In the genomic region with DNA sequence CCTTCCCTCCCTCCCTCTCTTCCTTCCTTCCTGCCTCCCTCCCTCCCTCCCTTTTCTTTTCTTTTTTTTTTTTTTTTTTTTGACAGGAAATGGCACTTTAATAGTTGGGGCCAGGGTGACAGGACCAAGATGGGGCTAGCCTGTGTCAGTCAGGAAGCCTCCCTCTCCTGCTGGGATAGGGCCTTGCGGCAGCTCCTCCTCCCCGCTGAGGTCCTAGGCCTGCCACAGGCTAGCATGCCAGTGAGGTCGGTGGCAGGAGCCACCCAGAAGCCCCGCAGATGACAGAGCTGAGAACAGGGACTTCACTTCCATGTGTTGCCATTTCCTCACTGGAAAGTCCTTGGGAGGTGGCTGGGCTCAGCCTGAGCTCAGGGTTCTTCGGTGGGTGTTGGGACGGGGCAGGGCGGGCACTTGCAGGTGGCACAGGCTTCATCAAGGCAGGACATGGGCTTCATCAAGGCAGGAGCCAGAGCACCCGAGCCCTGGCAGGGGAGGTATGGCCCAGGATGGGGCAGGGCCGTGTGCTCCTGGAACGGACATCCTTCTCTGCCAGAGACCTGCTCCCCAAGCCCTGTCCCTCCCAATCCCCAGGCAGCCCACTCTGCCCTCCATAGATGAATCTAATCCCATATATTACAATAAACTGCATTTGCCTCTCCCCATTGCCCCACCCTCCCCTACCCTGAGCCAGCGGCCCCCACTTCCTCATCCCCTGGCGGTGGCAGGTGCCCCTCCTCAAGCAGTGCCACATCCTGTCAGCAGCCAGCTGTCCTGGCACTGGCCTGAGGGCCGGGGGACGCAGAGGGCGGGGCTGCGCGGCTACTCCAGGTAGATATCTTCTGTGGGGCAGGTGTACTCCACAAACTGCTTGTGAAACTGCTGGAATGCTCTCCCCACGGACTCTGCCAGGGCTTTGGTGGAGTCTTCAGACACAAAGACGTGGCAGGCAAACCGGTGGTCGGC, we compare ENCODE assay signal across 7 cellular contexts.
A peak's percentile ranks its signal among the peaks of the same experiment; 100 is the strongest.
DNase-seq lines count a peak whose midpoint lies in the region; ATAC-seq and TF ChIP-seq lines count a peak whose summit lies in the region.
"Not testable (repeated sequence)": the region's sequence is repeated elsewhere in the genome, so short reads cannot be mapped to it uniquely, and the experiment has no call there.

No MANE protein-coding gene starts in this region.

- H3K27ac Mint-ChIP-seq in activated CD8-positive, alpha-beta T cell treated with anti-CD3 and anti-CD28 coated beads, Interleukin-2, amount 10 ng/mL, durations not matched to agents 7 days and 5 days, result peak overlapping the region; percentile 49
- H3K27ac Mint-ChIP-seq in activated naive CD8-positive, alpha-beta T cell treated with anti-CD3 and anti-CD28 coated beads, Interleukin-2, amount 10 ng/mL, durations not matched to agents 7 days and 5 days, result peak overlapping the region; percentile 73
- not testable (repeated sequence) for H3K27ac Mint-ChIP-seq in memory B cell; stimulated activated memory B cell treated with anti-CD40 and anti-IgM and Interleukin-4, amounts not matched to agents 10 μg/mL and 1 μg/mL and 100 μg/mL, for 72 hours

- WGBS in heart left ventricle, 4 donors, result 33 to 64% (median 61%) methylated on average over 4 to 13 of the region's 21 CpGs

- intact Hi-C loops in Panc1 (cut with micrococcal nuclease; ENCODE audit: unreplicated experiment); heart left ventricle (cut with DNase I): not testable (repeated sequence)

- not testable (repeated sequence) for H3K27me3 ChIP-seq in Panc1 (ENCODE audit: control insufficient read depth, insufficient read depth, low read length); heart left ventricle

- not testable (repeated sequence) for H3K4me3 Mint-ChIP-seq in activated CD8-positive, alpha-beta T cell treated with anti-CD3 and anti-CD28 coated beads, Interleukin-2, amount 10 ng/mL, durations not matched to agents 7 days and 5 days; activated naive CD8-positive, alpha-beta T cell treated with anti-CD3 and anti-CD28 coated beads, Interleukin-2, amount 10 ng/mL, durations not matched to agents 7 days and 5 days; memory B cell; stimulated activated memory B cell treated with anti-CD40 and anti-IgM and Interleukin-4, amounts not matched to agents 10 μg/mL and 1 μg/mL and 100 μg/mL, for 72 hours

- not testable (repeated sequence) for H3K27ac ChIP-seq in Panc1 (ENCODE audit: low read length); heart left ventricle

- H3K36me3 ChIP-seq in Panc1 (ENCODE audit: control insufficient read depth, insufficient read depth, low read length); heart left ventricle: not testable (repeated sequence)

- H3K9me3 ChIP-seq in Panc1 (ENCODE audit: control insufficient read depth, insufficient read depth, low read depth, low read length); heart left ventricle: not testable (repeated sequence)

- TF ChIP-seq CTCF in Panc1 (IDR thresholded peaks at IDR 0.05); heart left ventricle (IDR thresholded peaks at IDR 0.05): not testable (repeated sequence)

- POLR2A ChIA-PET in Panc1 (lab: Charles Lee); activated CD8-positive, alpha-beta T cell treated with anti-CD3 and anti-CD28 coated beads, Interleukin-2, amount 10 ng/mL, durations not matched to agents 7 days and 5 days (lab: Charles Lee); activated naive CD8-positive, alpha-beta T cell treated with anti-CD3 and anti-CD28 coated beads, Interleukin-2, amount 10 ng/mL, durations not matched to agents 7 days and 5 days (lab: Charles Lee): not testable (repeated sequence)

- ATAC-seq in Panc1, result peak; percentile 87
- peak; percentile 67 for ATAC-seq in activated CD8-positive, alpha-beta T cell treated with anti-CD3 and anti-CD28 coated beads, Interleukin-2, amount 10 ng/mL, durations not matched to agents 7 days and 5 days
- ATAC-seq in activated naive CD8-positive, alpha-beta T cell treated with anti-CD3 and anti-CD28 coated beads, Interleukin-2, amount 10 ng/mL, durations not matched to agents 7 days and 5 days (ENCODE audit: low read depth), result peak; percentile 80
- peak in 3 of 4 donors; percentile 38 to 51 (median 45) for ATAC-seq in heart left ventricle
- peak; percentile 86 for ATAC-seq in memory B cell (ENCODE audit: low read depth)
- ATAC-seq in stimulated activated memory B cell treated with anti-CD40 and anti-IgM and Interleukin-4, amounts not matched to agents 10 μg/mL and 1 μg/mL and 100 μg/mL, for 72 hours, result peak; percentile 74

- not testable (repeated sequence) for TF ChIP-seq POLR2A in heart left ventricle (IDR thresholded peaks at IDR 0.05)

- not testable (repeated sequence) for H3K4me1 ChIP-seq in Panc1 (ENCODE audit: control insufficient read depth, insufficient read depth, low read length); heart left ventricle

- not testable (repeated sequence) for H3K4me1 Mint-ChIP-seq in activated CD8-positive, alpha-beta T cell treated with anti-CD3 and anti-CD28 coated beads, Interleukin-2, amount 10 ng/mL, durations not matched to agents 7 days and 5 days (ENCODE audit: low read depth); activated naive CD8-positive, alpha-beta T cell treated with anti-CD3 and anti-CD28 coated beads, Interleukin-2, amount 10 ng/mL, durations not matched to agents 7 days and 5 days; memory B cell; stimulated activated memory B cell treated with anti-CD40 and anti-IgM and Interleukin-4, amounts not matched to agents 10 μg/mL and 1 μg/mL and 100 μg/mL, for 72 hours

- not testable (repeated sequence) for BruUV-seq in Panc1 (replicated peaks; lab: Mats Ljungman, UMichigan)

- not testable (repeated sequence) for H3K27me3 Mint-ChIP-seq in activated CD8-positive, alpha-beta T cell treated with anti-CD3 and anti-CD28 coated beads, Interleukin-2, amount 10 ng/mL, durations not matched to agents 7 days and 5 days (ENCODE audit: low read depth); activated naive CD8-positive, alpha-beta T cell treated with anti-CD3 and anti-CD28 coated beads, Interleukin-2, amount 10 ng/mL, durations not matched to agents 7 days and 5 days; memory B cell; stimulated activated memory B cell treated with anti-CD40 and anti-IgM and Interleukin-4, amounts not matched to agents 10 μg/mL and 1 μg/mL and 100 μg/mL, for 72 hours

- CTCF ChIA-PET in Panc1 (lab: Charles Lee); activated CD8-positive, alpha-beta T cell treated with anti-CD3 and anti-CD28 coated beads, Interleukin-2, amount 10 ng/mL, durations not matched to agents 7 days and 5 days (lab: Charles Lee): not testable (repeated sequence)

- H3K36me3 Mint-ChIP-seq in activated CD8-positive, alpha-beta T cell treated with anti-CD3 and anti-CD28 coated beads, Interleukin-2, amount 10 ng/mL, durations not matched to agents 7 days and 5 days (ENCODE audit: low read depth); activated naive CD8-positive, alpha-beta T cell treated with anti-CD3 and anti-CD28 coated beads, Interleukin-2, amount 10 ng/mL, durations not matched to agents 7 days and 5 days; memory B cell; stimulated activated memory B cell treated with anti-CD40 and anti-IgM and Interleukin-4, amounts not matched to agents 10 μg/mL and 1 μg/mL and 100 μg/mL, for 72 hours: not testable (repeated sequence)

- not testable (repeated sequence) for H3K9me3 Mint-ChIP-seq in activated CD8-positive, alpha-beta T cell treated with anti-CD3 and anti-CD28 coated beads, Interleukin-2, amount 10 ng/mL, durations not matched to agents 7 days and 5 days (ENCODE audit: insufficient read depth); activated naive CD8-positive, alpha-beta T cell treated with anti-CD3 and anti-CD28 coated beads, Interleukin-2, amount 10 ng/mL, durations not matched to agents 7 days and 5 days; memory B cell; stimulated activated memory B cell treated with anti-CD40 and anti-IgM and Interleukin-4, amounts not matched to agents 10 μg/mL and 1 μg/mL and 100 μg/mL, for 72 hours

- DNase-seq in ELR (ENCODE audit: low read depth), result peak; percentile 14
- not testable (repeated sequence) for DNase-seq in Panc1 (ENCODE audit: low read depth, low spot score); activated CD8-positive, alpha-beta T cell treated with anti-CD3 and anti-CD28 coated beads, Interleukin-2, amount 10 ng/mL, durations not matched to agents 7 days and 5 days; heart left ventricle; memory B cell (ENCODE audit: low spot score in 2 of 2)
- peak; percentile 51 for DNase-seq in activated naive CD8-positive, alpha-beta T cell treated with anti-CD3 and anti-CD28 coated beads, Interleukin-2, amount 10 ng/mL, durations not matched to agents 7 days and 5 days

- in situ Hi-C loops in Panc1 (cut with HindIII; ENCODE audit: low pct_unique_long_range_greater_than_20kb, low sequenced_read_pairs), result not testable (repeated sequence)

- H3K4me3 ChIP-seq in Panc1 (ENCODE audit: low read depth in 2 of 2, low read length in 2 of 2); heart left ventricle: not testable (repeated sequence)
